In genomic region chr11:59076876-59077571, GRCh38 we compare ENCODE assay signal across 13 cellular contexts. TPM values are rescaled to one million over a fixed set of nuclear protein-coding genes. Genes with fewer than 3 reads are reported as not detected.
A peak's percentile ranks its signal among the peaks of the same experiment; 100 is the strongest.
DNase-seq lines count a peak whose midpoint lies in the region; ATAC-seq and FAIRE-seq lines count a peak whose summit lies in the region.
"Had no signal": no experiment of that assay in that cellular context is flagged by ENCODE, and none has a peak within 500 bp of the region (broad histone marks: within the 10 kb centered on the region; RNA-seq: fewer than 3 reads in every experiment).

No MANE protein-coding gene starts in this region.

- no peaks in the 10 kb centered on the region for H3K4me1 ChIP-seq in naive thymus-derived CD4-positive, alpha-beta T cell (ENCODE audit: control insufficient read depth in 2 of 2, insufficient read depth in 2 of 2, low read length in 2 of 2)
- no peaks in the 10 kb centered on the region for H3K4me1 ChIP-seq in small intestine (ENCODE audit: control insufficient read depth in 2 of 2, insufficient read depth in 1 of 2, low read depth in 1 of 2, low read length in 1 of 2)

- H3K27me3 ChIP-seq in naive thymus-derived CD4-positive, alpha-beta T cell (ENCODE audit: control insufficient read depth in 2 of 2, insufficient read depth in 2 of 2, low read length in 2 of 2), result no peaks in the 10 kb centered on the region
- H3K27me3 ChIP-seq in small intestine (ENCODE audit: control insufficient read depth in 2 of 2, insufficient read depth in 2 of 2, low read length in 2 of 2), result no peaks in the 10 kb centered on the region

- peaks cover 0 to 22% (median 6%) of the 10 kb centered on the region in 11 donors for H3K9me3 Mint-ChIP-seq in naive thymus-derived CD4-positive, alpha-beta T cell

- H3K27ac ChIP-seq in naive thymus-derived CD4-positive, alpha-beta T cell (ENCODE audit: low read depth, low read length), result no peak overlapping the region
- H3K27ac ChIP-seq in small intestine (ENCODE audit: low read depth in 1 of 2, low read length in 1 of 2), result no peak overlapping the region

- FAIRE-seq in small intestine (lab: Jason Lieb, UNC), result no peak

- POLR2A ChIA-PET in naive thymus-derived CD4-positive, alpha-beta T cell (lab: Charles Lee), result no interaction called here

- H3K9me3 ChIP-seq in naive thymus-derived CD4-positive, alpha-beta T cell (ENCODE audit: control insufficient read depth in 2 of 3, low read length in 3 of 3), result no peaks in the 10 kb centered on the region
- no peaks in the 10 kb centered on the region for H3K9me3 ChIP-seq in small intestine (ENCODE audit: control insufficient read depth, low read depth)

- H3K27ac Mint-ChIP-seq in naive thymus-derived CD4-positive, alpha-beta T cell, result no peak overlapping the region

- peaks cover 5 to 13% (median 9%) of the 10 kb centered on the region in 7 donors for H3K4me1 Mint-ChIP-seq in naive thymus-derived CD4-positive, alpha-beta T cell

- no peaks in the 10 kb centered on the region for H3K36me3 ChIP-seq in naive thymus-derived CD4-positive, alpha-beta T cell (ENCODE audit: control insufficient read depth in 2 of 3, insufficient read depth in 3 of 3, low read length in 3 of 3)
- H3K36me3 ChIP-seq in small intestine (ENCODE audit: control insufficient read depth in 2 of 2, insufficient read depth in 2 of 2, low read length in 2 of 2), result no peaks in the 10 kb centered on the region

- H3K4me3 Mint-ChIP-seq in naive thymus-derived CD4-positive, alpha-beta T cell, result no peak overlapping the region

- ATAC-seq in GM19035 (IDR thresholded peaks at IDR 0.05; ENCODE audit: unreplicated experiment) (peak; percentile 91), HG02678 (IDR thresholded peaks at IDR 0.05; ENCODE audit: unreplicated experiment) (peak; percentile 84), HG03571 (IDR thresholded peaks at IDR 0.05; ENCODE audit: unreplicated experiment) (peak; percentile 86)
- peak; percentile 40 for ATAC-seq in naive thymus-derived CD4-positive, alpha-beta T cell

- intact Hi-C loops in naive thymus-derived CD4-positive, alpha-beta T cell (cut with micrococcal nuclease), result no loop called here

- no peak for DNase-seq in naive thymus-derived CD4-positive, alpha-beta T cell
- DNase-seq in T-helper 1 cell (no peak), small intestine (no peak)
- no peak for DNase-seq in activated CD4-positive, alpha-beta T cell treated with anti-CD3 and anti-CD28 coated beads, Interleukin-2, amount 50 U/mL, for 1 hour
- no peak for DNase-seq in activated naive CD4-positive, alpha-beta T cell (lab: John Stamatoyannopoulos, UW)
- DNase-seq: anterior cingulate cortex, NCI-H82 had no signal

- H3K4me3 ChIP-seq in naive thymus-derived CD4-positive, alpha-beta T cell (ENCODE audit: low read length), result no peak overlapping the region
- H3K4me3 ChIP-seq in small intestine (ENCODE audit: low read depth in 1 of 2, low read length in 2 of 2), result no peak overlapping the region
- H3K4me3 ChIP-seq: lung had no signal

- WGBS in small intestine, 3 donors, result 78 to 87% (median 79%) methylated on average over 8 of the region's 8 CpGs

- peaks cover 24 to 41% (median 34%) of the 10 kb centered on the region in 5 donors for H3K27me3 Mint-ChIP-seq in naive thymus-derived CD4-positive, alpha-beta T cell

- peaks cover 0 to 5% (median 0%) of the 10 kb centered on the region in 5 donors for H3K36me3 Mint-ChIP-seq in naive thymus-derived CD4-positive, alpha-beta T cell

- CTCF ChIA-PET in naive thymus-derived CD4-positive, alpha-beta T cell (lab: Charles Lee), result interaction anchor here (0.6 kb wide), 1 partner anchor 25 kb away, joined by 3 read pairs; no protein-coding TSS in a partner anchor

RNA-seq across cellular contexts. Expression of gene GLYATL1B, which starts 9.1 kb away (rescaled TPM):
- total RNA-seq in naive thymus-derived CD4-positive, alpha-beta T cell, result not detected
- polyA plus RNA-seq in naive thymus-derived CD4-positive, alpha-beta T cell, result not detected
- polyA plus RNA-seq in small intestine, result not detected
- total RNA-seq: fibroblast of lung, HT1080, lung had no signal
- polyA plus RNA-seq: fibroblast of lung, lung had no signal

RNA-seq across cellular contexts. Expression of gene FAM111B, which starts 30.0 kb away (rescaled TPM):
- 10 to 100 TPM in 1 of 5 experiments, under 1 TPM in 3, not detected in 1; 0.11 to 79.8 (median 0.42) TPM for total RNA-seq in naive thymus-derived CD4-positive, alpha-beta T cell
- not detected for polyA plus RNA-seq in naive thymus-derived CD4-positive, alpha-beta T cell
- 1 to 10 TPM in 1 of 3 donors, under 1 TPM in 2; 0.54 to 5.9 (median 0.89) TPM for polyA plus RNA-seq in small intestine

Comparison
In these comparisons a context has a peak if more than half of its experiments do, and no peak if none do; other contexts are left out.
1. ATAC-seq: peak in every context shown above with its lines; median percentile 91 in GM19035; 86 in HG03571; 84 in HG02678; 40 in naive thymus-derived CD4-positive, alpha-beta T cell.